In genomic region chr2:37370666-37371065, GRCh38 we compare ENCODE assay signal across 23 cellular contexts. TPM values are rescaled to one million over a fixed set of nuclear protein-coding genes. Genes with fewer than 3 reads are reported as not detected.
DNase-seq lines count a peak whose midpoint lies in the region; ATAC-seq and TF ChIP-seq lines count a peak whose summit lies in the region.
"Had no signal": no experiment of that assay in that cellular context is flagged by ENCODE, and none has a peak within 500 bp of the region (broad histone marks: within the 10 kb centered on the region; RNA-seq: fewer than 3 reads in every experiment).

No MANE protein-coding gene starts in this region.

- H3K36me3 ChIP-seq in OCI-LY7 (ENCODE audit: insufficient read depth, low read length) = no peaks in the 10 kb centered on the region
- H3K36me3 ChIP-seq in esophagus muscularis mucosa = no peaks in the 10 kb centered on the region
- peaks cover 2% of the 10 kb centered on the region for H3K36me3 ChIP-seq in rectal smooth muscle tissue (ENCODE audit: control insufficient read depth, insufficient read depth, low read length)
- H3K36me3 ChIP-seq: BE2C; BLaER1 treated with 17β-estradiol and CSF1 and Interleukin-3, amounts not matched to agents 10 nM and 100 nM; HAP-1 had no signal

- CTCF ChIA-PET in OCI-LY7 (lab: Charles Lee; ENCODE audit: unreplicated experiment) = no interaction called here
- CTCF ChIA-PET in activated naive CD4-positive, alpha-beta T cell treated with anti-CD3 and anti-CD28 coated beads, Interleukin-2, amount 10 ng/mL, durations not matched to agents 7 days and 5 days (lab: Charles Lee) = no interaction called here

- H3K4me1 ChIP-seq in OCI-LY7 (ENCODE audit: insufficient read depth, low read length, poor library complexity, severe bottlenecking) (peaks cover 56% of the 10 kb centered on the region), esophagus muscularis mucosa (peaks cover 0 to 11% (median 8%) of the 10 kb centered on the region in 4 donors), rectal smooth muscle tissue (ENCODE audit: control insufficient read depth, insufficient read depth, low read length) (peaks cover 3% of the 10 kb centered on the region)
- H3K4me1 ChIP-seq: BE2C, HAP-1 had no signal

- no peaks in the 10 kb centered on the region for H3K9me2 ChIP-seq in OCI-LY7 (ENCODE audit: insufficient read depth, low read length)

- H3K27me3 Mint-ChIP-seq in activated naive CD4-positive, alpha-beta T cell treated with anti-CD3 and anti-CD28 coated beads, Interleukin-2, amount 10 ng/mL, durations not matched to agents 7 days and 5 days = peaks cover 68% of the 10 kb centered on the region

- POLR2A ChIA-PET in OCI-LY7 (lab: Charles Lee) = no interaction called here

- DNase-seq in AG10803 (ENCODE audit: low read depth) = peak; percentile 29
- no peak for DNase-seq in OCI-LY7 (ENCODE audit: low spot score)
- DNase-seq in esophagus muscularis mucosa (ENCODE audit: extremely low spot score) = peak; percentile 55
- no peak for DNase-seq in NCI-H187 treated with DMSO at 0.1 percent for 48 hours (lab: John Stamatoyannopoulos, UW)
- DNase-seq in left cardiac atrium = no peak
- no peak for DNase-seq in activated naive CD4-positive, alpha-beta T cell treated with anti-CD3 and anti-CD28 coated beads, Interleukin-2, amount 10 ng/mL, durations not matched to agents 7 days and 5 days
- no peak for DNase-seq in NCI-H1105 treated with DMSO at 0.1 percent for 48 hours (lab: John Stamatoyannopoulos, UW)
- DNase-seq: AML-193; BE2C; CD4-positive, alpha-beta T cell; CD8-positive, alpha-beta memory T cell; DMS 273 treated with DMSO at 0.1 percent for 48 hours; DMS79; EL; GDM1; GOT3; HFFc6 had no signal

- no peak for TF ChIP-seq EP300 in esophagus muscularis mucosa (IDR thresholded peaks at IDR 0.05)

- H3K9me3 ChIP-seq in OCI-LY7 (ENCODE audit: low read length) (no peaks in the 10 kb centered on the region), esophagus muscularis mucosa (no peaks in the 10 kb centered on the region)
- H3K9me3 ChIP-seq: BE2C; BLaER1 treated with 17β-estradiol and CSF1 and Interleukin-3, amounts not matched to agents 10 nM and 100 nM; HAP-1 had no signal

- no peaks in the 10 kb centered on the region for H3K36me3 Mint-ChIP-seq in activated naive CD4-positive, alpha-beta T cell treated with anti-CD3 and anti-CD28 coated beads, Interleukin-2, amount 10 ng/mL, durations not matched to agents 7 days and 5 days
- H3K36me3 Mint-ChIP-seq: CD8-positive, alpha-beta memory T cell had no signal

- no peak overlapping the region for H3K4me3 ChIP-seq in AG10803 (ENCODE audit: low read length)
- no peak overlapping the region for H3K4me3 ChIP-seq in OCI-LY7 (ENCODE audit: low read depth, low read length, poor library complexity, severe bottlenecking)
- no peak overlapping the region for H3K4me3 ChIP-seq in esophagus muscularis mucosa
- H3K4me3 ChIP-seq in rectal smooth muscle tissue (ENCODE audit: low read length) = no peak overlapping the region
- H3K4me3 ChIP-seq: BLaER1 treated with 17β-estradiol and CSF1 and Interleukin-3, amounts not matched to agents 10 nM and 100 nM; GM12878; HAP-1 had no signal

- H3K27ac Mint-ChIP-seq in activated naive CD4-positive, alpha-beta T cell treated with anti-CD3 and anti-CD28 coated beads, Interleukin-2, amount 10 ng/mL, durations not matched to agents 7 days and 5 days = no peak overlapping the region
- H3K27ac Mint-ChIP-seq: CD4-positive, alpha-beta T cell; CD8-positive, alpha-beta memory T cell; HFFc6 had no signal

- H4K20me1 ChIP-seq in OCI-LY7 (ENCODE audit: insufficient read depth, low read length) = no peaks in the 10 kb centered on the region
- H4K20me1 ChIP-seq: BLaER1 treated with 17β-estradiol and CSF1 and Interleukin-3, amounts not matched to agents 10 nM and 100 nM had no signal

- no peak overlapping the region for H3K9ac ChIP-seq in rectal smooth muscle tissue (ENCODE audit: low read length)
- H3K9ac ChIP-seq: BLaER1 treated with 17β-estradiol and CSF1 and Interleukin-3, amounts not matched to agents 10 nM and 100 nM had no signal

- 0 out of 2 replicates have a peak, but pooled peaks cover 4% of the 10 kb centered on the region for H3K79me2 ChIP-seq in OCI-LY7 (ENCODE audit: insufficient read depth, low read depth, low read length)

- intact Hi-C loops in OCI-LY7 (cut with micrococcal nuclease; ENCODE audit: unreplicated experiment) = loop anchor here (10.0 kb wide), 1 partner anchor 286 kb away; the partner anchor contains the start of genes GPATCH11 and HEATR5B
- intact Hi-C loops in esophagus muscularis mucosa (cut with DNase I) = no loop called here
- intact Hi-C loops in left cardiac atrium (cut with DNase I) = no loop called here

- TF ChIP-seq POLR2A in esophagus muscularis mucosa (IDR thresholded peaks at IDR 0.05; ENCODE audit: low read depth) = no peak

- WGBS in esophagus muscularis mucosa = 84% methylated on average over 1 of the region's 1 CpG

- no peak overlapping the region for H3K4me3 Mint-ChIP-seq in activated naive CD4-positive, alpha-beta T cell treated with anti-CD3 and anti-CD28 coated beads, Interleukin-2, amount 10 ng/mL, durations not matched to agents 7 days and 5 days
- H3K4me3 Mint-ChIP-seq: CD14-positive monocyte; CD4-positive, alpha-beta T cell; CD8-positive, alpha-beta memory T cell; HFFc6 had no signal

- no TSS peak for BruUV-seq in OCI-LY7 (replicated peaks; lab: Mats Ljungman, UMichigan)

- TF ChIP-seq CTCF in AG10803 (conservative IDR thresholded peaks at IDR 0.05; ENCODE audit: low read length) = no peak
- no peak for TF ChIP-seq CTCF in OCI-LY7 (conservative IDR thresholded peaks at IDR 0.05; ENCODE audit: low read length)
- TF ChIP-seq CTCF in esophagus muscularis mucosa (IDR thresholded peaks at IDR 0.05) = no peak

- H3K4me2 ChIP-seq in OCI-LY7 (ENCODE audit: low read length) = no peak overlapping the region
- H3K4me2 ChIP-seq: BLaER1 treated with 17β-estradiol and CSF1 and Interleukin-3, amounts not matched to agents 10 nM and 100 nM had no signal

- peaks cover 7% of the 10 kb centered on the region for H3K4me1 Mint-ChIP-seq in activated naive CD4-positive, alpha-beta T cell treated with anti-CD3 and anti-CD28 coated beads, Interleukin-2, amount 10 ng/mL, durations not matched to agents 7 days and 5 days

- peak overlapping the region; percentile 5; the same call in 1 of the 2 replicates for H2AFZ ChIP-seq in OCI-LY7 (ENCODE audit: low read length)

- H3K27me3 ChIP-seq in esophagus muscularis mucosa (no peaks in the 10 kb centered on the region), rectal smooth muscle tissue (ENCODE audit: control insufficient read depth, insufficient read depth, low read length) (no peaks in the 10 kb centered on the region)
- H3K27me3 ChIP-seq: BE2C had no signal

- no peaks in the 10 kb centered on the region for H3K9me3 Mint-ChIP-seq in activated naive CD4-positive, alpha-beta T cell treated with anti-CD3 and anti-CD28 coated beads, Interleukin-2, amount 10 ng/mL, durations not matched to agents 7 days and 5 days
- H3K9me3 Mint-ChIP-seq: CD14-positive monocyte; CD4-positive, alpha-beta T cell; CD8-positive, alpha-beta memory T cell; HFFc6 had no signal

- ATAC-seq in left cardiac atrium = no peak
- ATAC-seq: GM12878 had no signal

- H3K27ac ChIP-seq in OCI-LY7 (ENCODE audit: low read depth, low read length, poor library complexity, severe bottlenecking) (no peak overlapping the region), esophagus muscularis mucosa (replicated peaks in 1 of 4) (no peak overlapping the region), rectal smooth muscle tissue (ENCODE audit: low read depth, low read length) (peak overlapping the region; percentile 0)
- H3K27ac ChIP-seq: 22Rv1; BLaER1 treated with 17β-estradiol and CSF1 and Interleukin-3, amounts not matched to agents 10 nM and 100 nM had no signal

RNA-seq across cellular contexts. Expression of gene QPCT, which starts 26.2 kb away (rescaled TPM):
- total RNA-seq in OCI-LY7 (2014; rRNA removed; shearing (Covaris generic)) = 3.5 and 8.2 TPM in 2 replicates
- total RNA-seq in OCI-LY7 (2022) (42.9 and 52.6 TPM in 2 replicates), esophagus muscularis mucosa (1 to 10 TPM; 1.2 to 5.1 (median 4.0) TPM), left cardiac atrium (1 to 10 TPM; 1.4 to 2.5 TPM)

RNA-seq across cellular contexts. Expression of gene PRKD3, which starts 46.0 kb away (rescaled TPM):
- 63.2 and 74.3 TPM in 2 replicates for total RNA-seq in OCI-LY7 (2014; rRNA removed; shearing (Covaris generic))
- total RNA-seq in OCI-LY7 (2022) (174 and 185 TPM in 2 replicates), esophagus muscularis mucosa (10 to 100 TPM; 31.8 to 47.3 (median 36.3) TPM), left cardiac atrium (10 to 100 TPM; 15.9 to 21.0 TPM)

Comparison
In these comparisons a context has a peak if more than half of its experiments do, and no peak if none do; other contexts are left out.
1. DNase-seq: peak in AG10803 (single experiment) and esophagus muscularis mucosa (single experiment); none in OCI-LY7 (single experiment), NCI-H187 treated with DMSO at 0.1 percent for 48 hours (single experiment), left cardiac atrium (single experiment), activated naive CD4-positive, alpha-beta T cell treated with anti-CD3 and anti-CD28 coated beads, Interleukin-2, amount 10 ng/mL, durations not matched to agents 7 days and 5 days (single experiment) and NCI-H1105 treated with DMSO at 0.1 percent for 48 hours (single experiment).